ENCODE assay signal across 10 cellular contexts in the genomic region with DNA sequence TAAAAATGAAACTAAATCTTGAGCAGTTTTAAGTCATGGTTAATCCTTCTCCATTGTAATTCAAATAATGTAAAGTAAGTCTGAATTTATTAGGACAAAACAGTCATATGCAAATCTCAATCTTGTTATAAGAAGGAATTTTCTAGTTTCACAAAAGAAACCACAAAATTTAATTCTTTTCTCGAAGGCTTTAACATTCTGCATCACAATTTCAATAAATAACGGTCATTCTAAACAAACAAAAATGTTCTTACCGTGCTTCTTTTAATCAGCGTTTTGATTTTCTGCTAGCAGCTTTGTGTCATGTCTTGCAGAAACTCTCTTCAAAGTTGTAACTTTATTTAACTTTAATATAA. TPM values are rescaled to one million over a fixed set of nuclear protein-coding genes. Genes with fewer than 3 reads are reported as not detected.
A peak's percentile ranks its signal among the peaks of the same experiment; 100 is the strongest.
DNase-seq lines count a peak whose midpoint lies in the region; ATAC-seq and TF ChIP-seq lines count a peak whose summit lies in the region.
"Had no signal": no experiment of that assay in that cellular context is flagged by ENCODE, and none has a peak within 500 bp of the region (broad histone marks: within the 10 kb centered on the region; RNA-seq: fewer than 3 reads in every experiment).

No MANE protein-coding gene starts in this region.

- WGBS in adrenal gland, 4 donors: 36 to 57% (median 39%) methylated on average over 4 of the region's 4 CpGs
- WGBS in upper lobe of left lung, 2 donors: 29 to 32% methylated on average over 4 of the region's 4 CpGs

- H3K27me3 ChIP-seq in adrenal gland: no peaks in the 10 kb centered on the region
- no peaks in the 10 kb centered on the region for H3K27me3 ChIP-seq in upper lobe of left lung

- no peak for ATAC-seq in memory B cell (ENCODE audit: low read depth)
- no peak for ATAC-seq in upper lobe of left lung (ENCODE audit: low FRiP score in 2 of 2)
- no peak for ATAC-seq in GM19395 (IDR thresholded peaks at IDR 0.05; ENCODE audit: unreplicated experiment)
- no peak for ATAC-seq in HG03159 (IDR thresholded peaks at IDR 0.05; ENCODE audit: unreplicated experiment)

- H3K4me3 Mint-ChIP-seq in activated naive CD4-positive, alpha-beta T cell treated with anti-CD3 and anti-CD28 coated beads, Interleukin-2, amount 50 U/mL, for 24 hours: peak overlapping the region; percentile 98
- peak overlapping the region; percentile 85 for H3K4me3 Mint-ChIP-seq in memory B cell

- H3K4me3 ChIP-seq in adrenal gland (peak overlapping the region in 2 of 4 donors; percentile 14 to 58), upper lobe of left lung (peak overlapping the region; percentile 30 to 52 (median 42))

- TF ChIP-seq EP300 in upper lobe of left lung (IDR thresholded peaks at IDR 0.05): no peak

- H3K27me3 Mint-ChIP-seq in activated naive CD4-positive, alpha-beta T cell treated with anti-CD3 and anti-CD28 coated beads, Interleukin-2, amount 50 U/mL, for 24 hours: no peaks in the 10 kb centered on the region
- H3K27me3 Mint-ChIP-seq in memory B cell: peaks cover 5% of the 10 kb centered on the region

- no peaks in the 10 kb centered on the region for H3K9me3 Mint-ChIP-seq in activated naive CD4-positive, alpha-beta T cell treated with anti-CD3 and anti-CD28 coated beads, Interleukin-2, amount 50 U/mL, for 24 hours
- peaks cover 4% of the 10 kb centered on the region for H3K9me3 Mint-ChIP-seq in memory B cell

- H3K4me1 Mint-ChIP-seq in activated naive CD4-positive, alpha-beta T cell treated with anti-CD3 and anti-CD28 coated beads, Interleukin-2, amount 50 U/mL, for 24 hours: peaks cover 39% of the 10 kb centered on the region
- H3K4me1 Mint-ChIP-seq in memory B cell: peaks cover 8% of the 10 kb centered on the region

- peaks cover 0 to 4% of the 10 kb centered on the region in 2 donors for H3K4me1 ChIP-seq in adrenal gland (replicated peaks in 1 of 2)
- peaks cover 0 to 9% (median 4%) of the 10 kb centered on the region in 4 donors for H3K4me1 ChIP-seq in upper lobe of left lung

- TF ChIP-seq CTCF in adrenal gland (IDR thresholded peaks at IDR 0.05) (no peak), upper lobe of left lung (IDR thresholded peaks at IDR 0.05) (no peak)

- intact Hi-C loops in adrenal gland (cut with DNase I): no loop called here

- no peaks in the 10 kb centered on the region for H3K36me3 ChIP-seq in adrenal gland (replicated peaks in 1 of 2)
- no peaks in the 10 kb centered on the region for H3K36me3 ChIP-seq in upper lobe of left lung

- peaks cover 4% of the 10 kb centered on the region for H3K36me3 Mint-ChIP-seq in activated naive CD4-positive, alpha-beta T cell treated with anti-CD3 and anti-CD28 coated beads, Interleukin-2, amount 50 U/mL, for 24 hours
- H3K36me3 Mint-ChIP-seq in memory B cell: peaks cover 4% of the 10 kb centered on the region

- TF ChIP-seq POLR2A in adrenal gland (IDR thresholded peaks at IDR 0.05) (no peak), upper lobe of left lung (IDR thresholded peaks at IDR 0.05) (no peak)

- H3K27ac ChIP-seq in adrenal gland (peak overlapping the region; percentile 32 to 88 (median 61)), upper lobe of left lung (peak overlapping the region; percentile 76 to 94 (median 86))
- H3K27ac ChIP-seq: C4-2B had no signal

- DNase-seq in activated naive CD4-positive, alpha-beta T cell treated with anti-CD3 and anti-CD28 coated beads, Interleukin-2, amount 50 U/mL, for 16 hours: no peak
- DNase-seq in adrenal gland: no peak
- no peak for DNase-seq in memory B cell (ENCODE audit: low spot score in 2 of 2)
- no peak for DNase-seq in upper lobe of left lung
- DNase-seq in amniotic stem cell (lab: John Stamatoyannopoulos, UW): no peak

- H3K9me3 ChIP-seq in adrenal gland (replicated peaks in 1 of 3) (no peaks in the 10 kb centered on the region), upper lobe of left lung (peaks cover 0 to under 1% (median 0%) of the 10 kb centered on the region in 4 donors)

- H3K27ac Mint-ChIP-seq in activated naive CD4-positive, alpha-beta T cell treated with anti-CD3 and anti-CD28 coated beads, Interleukin-2, amount 50 U/mL, for 24 hours: peak overlapping the region; percentile 100
- peak overlapping the region; percentile 96 for H3K27ac Mint-ChIP-seq in memory B cell

RNA-seq across cellular contexts. Expression of a gene that starts 0.2 kb away (rescaled TPM):
- total RNA-seq in adrenal gland (10 to 100 TPM in 3 of 8 donors, 1 to 10 TPM in 5; 3.9 to 17.0 (median 8.5) TPM), upper lobe of left lung (10 to 100 TPM in 5 of 6 donors, 1 to 10 TPM in 1; 8.4 to 37.8 (median 25.7) TPM)
- 10 to 100 TPM; 10.8 to 17.7 (median 11.2) TPM for polyA plus RNA-seq in adrenal gland

RNA-seq across cellular contexts. Expression of a gene that starts 12.4 kb away (rescaled TPM):
- not detected for total RNA-seq in adrenal gland
- not detected for polyA plus RNA-seq in adrenal gland
- not detected for total RNA-seq in upper lobe of left lung
- total RNA-seq: kidney epithelial cell had no signal

RNA-seq across cellular contexts. Expression of a gene that starts 41.6 kb away (rescaled TPM):
- total RNA-seq in adrenal gland (under 1 TPM in 3 of 8 donors, not detected in 5; 0.40 to 0.61 (median 0.42) TPM), upper lobe of left lung (1 to 10 TPM in 4 of 6 donors, not detected in 2; 1.2 to 6.9 (median 2.0) TPM)
- under 1 TPM in 1 of 3 donors, not detected in 2; 0.61 TPM for polyA plus RNA-seq in adrenal gland
